10 cellular contexts compared by ENCODE assay signal in genomic region chr2:120239488-120240287, GRCh38. TPM values are rescaled to one million over a fixed set of nuclear protein-coding genes. Genes with fewer than 3 reads are reported as not detected.
DNase-seq lines count a peak whose midpoint lies in the region; ATAC-seq and TF ChIP-seq lines count a peak whose summit lies in the region.
"Had no signal": no experiment of that assay in that cellular context is flagged by ENCODE, and none has a peak within 500 bp of the region (broad histone marks: within the 10 kb centered on the region; RNA-seq: fewer than 3 reads in every experiment).

No MANE protein-coding gene starts in this region.

- 35 to 44% (median 39%) methylated on average over 10 to 22 of the region's 22 CpGs for WGBS in adrenal gland, 4 donors
- 34 to 45% (median 39%) methylated on average over 21 to 22 of the region's 22 CpGs for WGBS in heart left ventricle, 4 donors

- TF ChIP-seq POLR2A in adrenal gland (IDR thresholded peaks at IDR 0.05), result no peak
- no peak for TF ChIP-seq POLR2A in heart left ventricle (IDR thresholded peaks at IDR 0.05)

- ATAC-seq in heart left ventricle, result peak; percentile 72 to 89 (median 75)
- no peak for ATAC-seq in HG03045 (IDR thresholded peaks at IDR 0.05; ENCODE audit: unreplicated experiment)
- no peak for ATAC-seq in HG03439 (IDR thresholded peaks at IDR 0.05; ENCODE audit: unreplicated experiment)
- ATAC-seq: naive thymus-derived CD8-positive, alpha-beta T cell had no signal

- H3K9me3 ChIP-seq in adrenal gland (replicated peaks in 1 of 3), result no peaks in the 10 kb centered on the region
- H3K9me3 ChIP-seq in heart left ventricle, result no peaks in the 10 kb centered on the region
- H3K9me3 ChIP-seq: testis had no signal

- H3K27ac ChIP-seq in adrenal gland (peak overlapping the region in 3 of 5 donors; percentile 80 to 89 (median 88)), heart left ventricle (peak overlapping the region in 11 of 12 donors; percentile 18 to 84 (median 68))

- intact Hi-C loops in adrenal gland (cut with DNase I) (loop anchor here in 1 of 2 donors (5.0 kb wide), 1 partner anchor 78 kb away; no protein-coding TSS in a partner anchor), heart left ventricle (cut with DNase I) (no loop called here)

- DNase-seq in GM12865 (ENCODE audit: low read depth) (peak; percentile 44), adrenal gland (peak; percentile 78 to 93 (median 88)), heart left ventricle (peak in 4 of 5 donors; percentile 51 to 81 (median 71)), retinal pigment epithelial cell (ENCODE audit: low read depth) (no peak), NCI-H2029 treated with DMSO at 0.1 percent for 48 hours (lab: John Stamatoyannopoulos, UW) (no peak), AML-193 (lab: John Stamatoyannopoulos, UW) (no peak)
- DNase-seq: testis had no signal

- TF ChIP-seq CTCF in GM12865 (IDR thresholded peaks at IDR 0.05; ENCODE audit: insufficient read depth, low read depth, low read length, missing control alignments), result no peak
- TF ChIP-seq CTCF in adrenal gland (IDR thresholded peaks at IDR 0.05), result no peak
- peak in 2 of 12 donors; percentile 8 to 39 for TF ChIP-seq CTCF in heart left ventricle (IDR thresholded peaks at IDR 0.05)
- TF ChIP-seq CTCF in retinal pigment epithelial cell (conservative IDR thresholded peaks at IDR 0.05; ENCODE audit: low read depth, low read length), result peak; percentile 1

- H3K4me3 ChIP-seq in GM12865 (ENCODE audit: low read depth, low read length), result no peak overlapping the region
- peak overlapping the region in 1 of 4 donors; percentile 19 for H3K4me3 ChIP-seq in adrenal gland
- H3K4me3 ChIP-seq in heart left ventricle, result peak overlapping the region in 4 of 12 donors; percentile 5 to 11 (median 6)
- H3K4me3 ChIP-seq in retinal pigment epithelial cell (ENCODE audit: low read length), result no peak overlapping the region
- H3K4me3 ChIP-seq: testis had no signal

- no peaks in the 10 kb centered on the region for H3K36me3 ChIP-seq in adrenal gland (replicated peaks in 1 of 2)
- H3K36me3 ChIP-seq in heart left ventricle, result no peaks in the 10 kb centered on the region

- no peaks in the 10 kb centered on the region for H3K27me3 ChIP-seq in adrenal gland
- H3K27me3 ChIP-seq in heart left ventricle, result peaks cover 0 to 4% (median 0%) of the 10 kb centered on the region in 9 donors
- H3K27me3 ChIP-seq: testis had no signal

- H3K4me1 ChIP-seq in adrenal gland (replicated peaks in 1 of 2), result peaks cover 7 to 20% of the 10 kb centered on the region in 2 donors
- H3K4me1 ChIP-seq in heart left ventricle, result peaks cover 0 to 31% (median 13%) of the 10 kb centered on the region in 12 donors

RNA-seq across cellular contexts. Expression of gene RALB, which starts 13.0 kb away (rescaled TPM):
- total RNA-seq in adrenal gland (10 to 100 TPM; 33.9 to 66.8 (median 51.6) TPM), heart left ventricle (10 to 100 TPM; 35.7 to 59.9 (median 45.1) TPM)
- polyA plus RNA-seq in adrenal gland (10 to 100 TPM; 20.7 to 91.9 (median 34.7) TPM), heart left ventricle (100 to 1,000 TPM in 1 of 2 donors, 10 to 100 TPM in 1; 30.5 to 111 TPM)

RNA-seq across cellular contexts. Expression of gene TMEM185B, which starts 16.5 kb away (rescaled TPM):
- total RNA-seq in adrenal gland, result 10 to 100 TPM; 16.8 to 33.0 (median 23.0) TPM
- polyA plus RNA-seq in adrenal gland, result 10 to 100 TPM in 1 of 3 donors, 1 to 10 TPM in 2; 2.9 to 17.6 (median 5.2) TPM
- total RNA-seq in heart left ventricle, result 10 to 100 TPM; 16.1 to 29.8 (median 26.8) TPM
- polyA plus RNA-seq in heart left ventricle, result 10 to 100 TPM in 1 of 2 donors, 1 to 10 TPM in 1; 7.8 to 21.2 TPM

Comparison
In these comparisons a context has a peak if more than half of its experiments do, and no peak if none do; other contexts are left out.
1. DNase-seq: peak in GM12865 (single experiment), adrenal gland (7 of 7) and heart left ventricle (4 of 5); none in retinal pigment epithelial cell (single experiment), NCI-H2029 treated with DMSO at 0.1 percent for 48 hours (single experiment) and AML-193 (0 of 2).
2. ATAC-seq: peak in heart left ventricle (4 of 4); none in HG03045 (single experiment) and HG03439 (single experiment).